Comparison of ENCODE assay signal across 8 cellular contexts in genomic region chr7:95478139-95479037, GRCh38. TPM values are rescaled to one million over a fixed set of nuclear protein-coding genes. Genes with fewer than 3 reads are reported as not detected.
DNase-seq lines count a peak whose midpoint lies in the region; ATAC-seq, FAIRE-seq and TF ChIP-seq lines count a peak whose summit lies in the region.

No MANE protein-coding gene starts in this region.

- H3K4me3 ChIP-seq in A549: peak overlapping the region; percentile 32

- 3% methylated on average over 19 of the region's 19 CpGs for WGBS in A549 (ENCODE audit: missing lambda C conversion rate)

- peak overlapping the region; percentile 92 to 94 for H3K27ac ChIP-seq in A549
- H3K27ac ChIP-seq in KOPT-K1 (ENCODE audit: low read depth, low read length, poor library complexity, severe bottlenecking): peak overlapping the region; percentile 59

- no peaks in the 10 kb centered on the region for H3K36me3 ChIP-seq in KOPT-K1 (ENCODE audit: insufficient read depth, low read length)

- peak; percentile 90 to 91 for ATAC-seq in A549
- no peak for ATAC-seq in activated T-cell treated with anti-CD3 and anti-CD28 coated beads, Interleukin-2, amount 50 U/mL, for 72 hours (replicated peaks in 1 of 2)
- no peak for ATAC-seq in HG03520 (IDR thresholded peaks at IDR 0.05; ENCODE audit: unreplicated experiment)

- peak in 1 of 2 experiments; percentile 58; a peak in 1 of 5 replicates for TF ChIP-seq EP300 in A549 (IDR thresholded peaks at IDR 0.05)

- H3K27me3 Mint-ChIP-seq in activated T-cell treated with anti-CD3 and anti-CD28 coated beads, Interleukin-2, amount 50 U/mL, for 72 hours (ENCODE audit: low read depth): no peaks in the 10 kb centered on the region

- no peaks in the 10 kb centered on the region for H3K36me3 Mint-ChIP-seq in activated T-cell treated with anti-CD3 and anti-CD28 coated beads, Interleukin-2, amount 50 U/mL, for 72 hours (ENCODE audit: insufficient read depth in 2 of 2)

- H3K4me3 Mint-ChIP-seq in activated T-cell treated with anti-CD3 and anti-CD28 coated beads, Interleukin-2, amount 50 U/mL, for 72 hours: no peak overlapping the region

- no peak overlapping the region for H3K27ac Mint-ChIP-seq in activated T-cell treated with anti-CD3 and anti-CD28 coated beads, Interleukin-2, amount 50 U/mL, for 72 hours

- peaks cover 32% of the 10 kb centered on the region for H3K4me1 ChIP-seq in A549

- peak; percentile 94 for FAIRE-seq in A549 (lab: Jason Lieb, UNC)

- DNase-seq in A549 (ENCODE audit: low read depth in 1 of 2, low spot score in 1 of 2) (peak; percentile 60 to 92), amygdala (lab: John Stamatoyannopoulos, UW) (peak in 36 of 56 donors; percentile 3 to 68 (median 25)), kidney glomerular epithelial cell (lab: John Stamatoyannopoulos, UW) (peak; percentile 78), HEK293T (ENCODE audit: extremely low spot score) (no peak)
- no peak for DNase-seq in activated T-cell treated with anti-CD3 and anti-CD28 coated beads, Interleukin-2, amount 50 U/mL, for 72 hours
- no peak for DNase-seq in stimulated activated CD4-positive, alpha-beta T cell treated with anti-CD3 and anti-CD28 coated beads, Interleukin-4, amount 100 ng/mL, for 4 hours

- no peak for TF ChIP-seq POLR2A in A549 (IDR thresholded peaks at IDR 0.05; ENCODE audit: low read length)

- CTCF ChIA-PET in A549 (lab: Yijun Ruan, JAX): interaction anchor here (0.7 to 10.6 kb wide), 38 partner anchors 12 to 1193 kb away, joined by 3 to 176 read pairs (median 9); partner anchors contain the start of genes PON1, PON2, PON3 and SGCE
- CTCF ChIA-PET in HEK293T (lab: Yijun Ruan, JAX): interaction anchor here (0.6 to 0.7 kb wide), 2 partner anchors 241 to 424 kb away, joined by 3 to 6 read pairs; no protein-coding TSS in a partner anchor

- H3K4me1 Mint-ChIP-seq in activated T-cell treated with anti-CD3 and anti-CD28 coated beads, Interleukin-2, amount 50 U/mL, for 72 hours (ENCODE audit: low read depth): no peaks in the 10 kb centered on the region

- TF ChIP-seq RAD21 in A549 (conservative IDR thresholded peaks at IDR 0.05 in 1 of 2, IDR thresholded peaks at IDR 0.05 in 1 of 2): peak; percentile 92 to 95

- no peaks in the 10 kb centered on the region for H3K9me3 Mint-ChIP-seq in activated T-cell treated with anti-CD3 and anti-CD28 coated beads, Interleukin-2, amount 50 U/mL, for 72 hours

- H3K4me2 ChIP-seq in A549: peak overlapping the region; percentile 85

- H3K9me3 ChIP-seq in A549 (no peaks in the 10 kb centered on the region), KOPT-K1 (ENCODE audit: insufficient read depth, low read length, poor library complexity, severe bottlenecking) (peaks cover 11% of the 10 kb centered on the region)

- peak; percentile 85 for TF ChIP-seq CTCF in A549 (IDR thresholded peaks at IDR 0.05)

- POLR2A ChIA-PET in A549 (lab: Yijun Ruan, JAX) (interaction anchor here (0.5 to 3.2 kb wide), 2 partner anchors 81 to 822 kb away, joined by 4 to 26 read pairs; partner anchors contain the start of gene PON3), HEK293T (lab: Yijun Ruan, JAX) (no interaction called here)

TF ChIP-seq in A549, 52 proteins besides CTCF, POLR2A, EP300 and RAD21:
- TF ChIP-seq RARB (CRISPR knock-in tag; IDR thresholded peaks at IDR 0.05) (no peak), CEBPB (IDR thresholded peaks at IDR 0.05) (peak in 1 of 2 experiments; percentile 4; a peak in 1 of 4 replicates), TFCP2L1 (CRISPR knock-in tag; IDR thresholded peaks at IDR 0.05) (no peak), SMC3 (IDR thresholded peaks at IDR 0.05) (peak; percentile 86), HOXB5 (CRISPR knock-in tag; IDR thresholded peaks at IDR 0.05) (0 out of 2 replicates have a peak, but pooled peaks have one; percentile 10), RFX5 (IDR thresholded peaks at IDR 0.05) (0 out of 2 replicates have a peak, but pooled peaks have one; percentile 14), CBX8 (IDR thresholded peaks at IDR 0.05) (no peak), NPAS2 (CRISPR knock-in tag; IDR thresholded peaks at IDR 0.05; ENCODE audit: borderline replicate concordance) (no peak), JUN (IDR thresholded peaks at IDR 0.05) (peak in 1 of 2 experiments; percentile 65; a peak in 2 of 5 replicates), HOXB13 (CRISPR knock-in tag; IDR thresholded peaks at IDR 0.05; ENCODE audit: low read depth) (0 out of 2 replicates have a peak, but pooled peaks have one; percentile 35)
- TF ChIP-seq, protein P1, sequence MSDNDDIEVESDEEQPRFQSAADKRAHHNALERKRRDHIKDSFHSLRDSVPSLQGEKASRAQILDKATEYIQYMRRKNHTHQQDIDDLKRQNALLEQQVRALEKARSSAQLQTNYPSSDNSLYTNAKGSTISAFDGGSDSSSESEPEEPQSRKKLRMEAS (IDR thresholded peaks at IDR 0.05): peak; percentile 50

TF ChIP-seq in HEK293T, 16 proteins besides CTCF, POLR2A, EP300 and RAD21:
- TF ChIP-seq FOXA1 (IDR thresholded peaks at IDR 0.05) (no peak), LEF1 (IDR thresholded peaks at IDR 0.05; ENCODE audit: borderline replicate concordance) (no peak), FOXK2 (IDR thresholded peaks at IDR 0.05) (no peak), BHLHE40 (IDR thresholded peaks at IDR 0.05; ENCODE audit: borderline replicate concordance) (no peak), NFRKB (IDR thresholded peaks at IDR 0.05) (no peak), ELF4 (IDR thresholded peaks at IDR 0.05) (no peak), SUZ12 (IDR thresholded peaks at IDR 0.05) (no peak), ZNF384 (IDR thresholded peaks at IDR 0.05) (no peak), L3MBTL2 (conservative IDR thresholded peaks at IDR 0.05) (no peak)
TF ChIP-seq in HEK293T: peak in this region for 0.

RNA-seq across cellular contexts. Expression of gene ASB4, which starts 7.4 kb away (rescaled TPM):
- polyA plus RNA-seq in A549 (2011; rRNA removed) (3.1 TPM in 2 replicates), A549 (2017; fragmentation: RNase III; extraction: RNeasy Plus Mini Kit Qiagen cat#74134 plus additional on column Dnase treatment) (0.80 to 1.4 TPM (median 1.00 TPM) in 3 replicates)
- polyA plus RNA-seq in A549 (2012; cell fraction: cytosol; rRNA removed): 0.46 and 0.52 TPM in 2 replicates
- polyA plus RNA-seq in A549 (2012; cell fraction: nucleus; rRNA removed): 0.32 and 0.47 TPM in 2 replicates
- 2.9 and 4.2 TPM in 2 replicates for polyA minus RNA-seq in A549 (2011; rRNA and poly(A)+ RNA removed)
- total RNA-seq in activated T-cell treated with anti-CD3 and anti-CD28 coated beads, Interleukin-2, amount 50 U/mL, for 72 hours: not detected

RNA-seq across cellular contexts. Expression of gene PON2, which starts 43.6 kb away (rescaled TPM):
- polyA plus RNA-seq in A549 (2011; rRNA removed) (829 TPM in 2 replicates), A549 (2017; fragmentation: RNase III; extraction: RNeasy Plus Mini Kit Qiagen cat#74134 plus additional on column Dnase treatment) (325 to 395 TPM (median 381 TPM) in 3 replicates)
- polyA plus RNA-seq in A549 (2012; cell fraction: cytosol; rRNA removed): 164 and 181 TPM in 2 replicates
- polyA plus RNA-seq in A549 (2012; cell fraction: nucleus; rRNA removed): 144 and 182 TPM in 2 replicates
- 137 and 147 TPM in 2 replicates for polyA minus RNA-seq in A549 (2011; rRNA and poly(A)+ RNA removed)
- total RNA-seq in activated T-cell treated with anti-CD3 and anti-CD28 coated beads, Interleukin-2, amount 50 U/mL, for 72 hours: 1 to 10 TPM; 4.4 to 6.9 TPM

Comparison
In these comparisons a context has a peak if more than half of its experiments do, and no peak if none do; other contexts are left out.
1. ATAC-seq: peak in A549 (2 of 2); none in activated T-cell treated with anti-CD3 and anti-CD28 coated beads, Interleukin-2, amount 50 U/mL, for 72 hours (0 of 2) and HG03520 (single experiment).
2. DNase-seq: peak in A549 (2 of 2), amygdala (36 of 56) and kidney glomerular epithelial cell (single experiment); none in HEK293T (single experiment), activated T-cell treated with anti-CD3 and anti-CD28 coated beads, Interleukin-2, amount 50 U/mL, for 72 hours (0 of 2) and stimulated activated CD4-positive, alpha-beta T cell treated with anti-CD3 and anti-CD28 coated beads, Interleukin-4, amount 100 ng/mL, for 4 hours (0 of 2).